In the genomic region with DNA sequence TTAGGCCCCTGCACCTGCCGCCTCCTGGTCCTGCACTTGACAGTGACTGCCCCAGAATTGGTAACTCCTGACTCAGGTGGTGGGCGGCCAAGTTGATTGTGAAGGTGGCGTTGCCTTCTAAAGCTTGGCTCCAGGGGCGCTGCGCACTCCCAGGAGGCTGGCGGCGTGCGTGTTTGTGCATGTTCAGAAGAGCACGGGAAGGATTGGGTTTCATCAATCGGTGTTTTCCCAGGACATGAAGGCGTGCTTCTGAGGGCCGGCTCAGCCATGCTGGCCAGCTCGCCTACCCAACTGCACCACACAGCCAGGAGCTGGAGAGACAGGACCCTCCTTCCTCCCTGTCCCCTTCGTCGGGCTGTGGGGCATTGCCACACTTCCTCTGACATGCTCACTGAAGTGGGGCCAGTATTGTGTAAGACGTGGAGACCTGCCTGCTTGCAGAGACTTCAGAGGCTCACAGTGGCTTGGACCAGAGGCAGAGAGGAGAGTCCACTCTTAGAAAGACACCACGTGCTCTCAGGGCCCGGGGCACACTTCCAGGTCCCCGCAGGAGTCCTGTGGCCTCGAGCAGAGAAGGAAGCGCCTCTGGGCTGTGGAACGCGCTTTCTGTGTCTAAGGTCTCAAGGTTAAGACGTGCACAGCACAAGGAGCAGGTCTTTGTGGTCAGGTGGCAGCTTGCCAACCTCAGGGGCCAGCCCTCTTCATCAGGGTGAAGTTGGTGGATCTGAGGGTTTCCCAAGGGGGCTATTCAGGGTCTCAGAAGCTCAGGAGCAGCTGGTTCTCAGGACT, we compare ENCODE assay signal across 10 cellular contexts. TPM values are rescaled to one million over a fixed set of nuclear protein-coding genes. Genes with fewer than 3 reads are reported as not detected.
DNase-seq lines count a peak whose midpoint lies in the region; ATAC-seq, FAIRE-seq and TF ChIP-seq lines count a peak whose summit lies in the region.
"Had no signal": no experiment of that assay in that cellular context is flagged by ENCODE, and none has a peak within 500 bp of the region (broad histone marks: within the 10 kb centered on the region; RNA-seq: fewer than 3 reads in every experiment).

No MANE protein-coding gene starts in this region.

- H3K4me3 ChIP-seq in bronchial epithelial cell (ENCODE audit: low read depth, low read length) (peak overlapping the region; percentile 27), neutrophil (ENCODE audit: low read depth in 1 of 2, low read length in 1 of 2) (peak overlapping the region; percentile 58 to 62)
- H3K4me3 ChIP-seq: tibial artery had no signal

- TF ChIP-seq CTCF in bronchial epithelial cell (IDR thresholded peaks at IDR 0.05; ENCODE audit: insufficient read depth, low read length, severe bottlenecking) (peak; percentile 90), neutrophil (IDR thresholded peaks at IDR 0.05) (no peak)

- peak; percentile 84 for DNase-seq in DMS153 (lab: John Stamatoyannopoulos, UW)
- DNase-seq in NCI-H2029 treated with DMSO at 0.1 percent for 48 hours (lab: John Stamatoyannopoulos, UW), result peak; percentile 57
- DNase-seq in bronchial epithelial cell (ENCODE audit: low read depth), result peak; percentile 95
- DNase-seq in NCI-H2081 treated with DMSO at 0.1 percent for 48 hours (lab: John Stamatoyannopoulos, UW), result no peak
- no peak for DNase-seq in dedifferentiated amniotic fluid mesenchymal stem cell (ENCODE audit: extremely low spot score)
- no peak for DNase-seq in RPMI8226

- no peaks in the 10 kb centered on the region for H3K27me3 ChIP-seq in bronchial epithelial cell (ENCODE audit: control insufficient read depth, insufficient read depth, low read length)
- no peaks in the 10 kb centered on the region for H3K27me3 ChIP-seq in neutrophil
- H3K27me3 ChIP-seq: tibial artery had no signal

- H3K9me3 ChIP-seq in neutrophil, result no peaks in the 10 kb centered on the region
- H3K9me3 ChIP-seq: tibial artery had no signal

- peak overlapping the region; percentile 96 for H3K27ac ChIP-seq in neutrophil
- H3K27ac ChIP-seq: tibial artery had no signal

- H3K4me1 ChIP-seq in neutrophil (ENCODE audit: control insufficient read depth in 1 of 2, insufficient read depth in 1 of 2, low read depth in 1 of 2, low read length in 1 of 2), result peaks cover 77 to 79% of the 10 kb centered on the region in 2 experiments

- peaks cover 5% of the 10 kb centered on the region for H3K36me3 ChIP-seq in bronchial epithelial cell (ENCODE audit: control insufficient read depth, insufficient read depth, low read length)
- H3K36me3 ChIP-seq in neutrophil, result no peaks in the 10 kb centered on the region

- ATAC-seq in HG02588 (IDR thresholded peaks at IDR 0.05; ENCODE audit: unreplicated experiment), result no peak

- no peak for FAIRE-seq in bronchial epithelial cell (lab: Jason Lieb, UNC)

RNA-seq across cellular contexts. Expression of a gene that starts 2.8 kb away (rescaled TPM):
- total RNA-seq in bronchial epithelial cell, result 10.8 and 16.8 TPM in 2 replicates

RNA-seq across cellular contexts. Expression of a gene that starts 22.9 kb away (rescaled TPM):
- total RNA-seq in bronchial epithelial cell, result 17.2 and 17.9 TPM in 2 replicates

RNA-seq across cellular contexts. Expression of a gene that starts 25.9 kb away (rescaled TPM):
- under 0.01 TPM in 2 replicates for total RNA-seq in bronchial epithelial cell

RNA-seq across cellular contexts. Expression of a gene that starts 32.5 kb away (rescaled TPM):
- not detected in 2 replicates for total RNA-seq in bronchial epithelial cell
- total RNA-seq: T-helper 1 cell treated with Interleukin-12 subunit alpha and Interleukin-12 subunit beta and Interleukin-4 antibody, amounts not matched to agents 30 ng/mL and 1 ng/mL, for 36 hours had no signal

RNA-seq across cellular contexts. Expression of a gene that starts 38.1 kb away (rescaled TPM):
- 0.13 TPM in 1 of 2 replicates, not detected in the other for total RNA-seq in bronchial epithelial cell

Comparison
In these comparisons a context has a peak if more than half of its experiments do, and no peak if none do; other contexts are left out.
1. DNase-seq: peak in DMS153 (single experiment), NCI-H2029 treated with DMSO at 0.1 percent for 48 hours (single experiment) and bronchial epithelial cell (single experiment); none in NCI-H2081 treated with DMSO at 0.1 percent for 48 hours (single experiment), dedifferentiated amniotic fluid mesenchymal stem cell (single experiment) and RPMI8226 (single experiment).